In the genomic region with DNA sequence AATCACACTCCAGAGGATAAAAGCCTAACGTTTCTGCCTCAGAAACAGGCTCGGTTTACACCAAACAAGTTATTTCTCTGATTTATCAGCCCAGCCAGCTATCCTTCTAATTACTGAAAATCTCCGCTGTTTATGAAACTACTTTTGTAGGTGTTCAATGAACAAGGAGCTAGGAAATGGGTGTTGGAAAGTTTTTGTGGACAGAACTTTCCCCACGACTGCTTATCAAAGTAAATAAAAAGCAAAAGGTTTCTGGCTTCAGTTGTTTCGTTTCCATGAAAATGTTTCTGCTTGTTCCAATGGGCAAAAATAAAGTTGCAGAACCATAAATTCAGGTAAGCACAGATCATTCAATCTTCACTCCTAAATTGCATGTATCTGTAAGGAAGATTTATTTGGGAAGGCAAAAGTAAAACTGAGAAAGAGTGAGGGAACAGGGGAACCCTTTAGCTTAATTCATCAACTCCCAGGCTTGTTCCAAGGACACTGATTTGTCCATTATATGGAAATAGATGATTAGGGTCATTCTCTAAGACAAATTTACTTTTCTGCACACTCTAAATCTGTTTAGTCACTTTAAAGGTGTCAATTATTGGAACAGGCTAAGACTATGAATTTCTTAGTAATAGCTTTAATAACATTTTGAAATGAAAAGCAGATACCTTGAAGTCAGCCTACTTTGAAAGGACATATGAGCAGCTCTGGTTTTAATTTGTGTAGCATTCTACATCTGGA, we compare ENCODE assay signal across 14 cellular contexts.
A peak's percentile ranks its signal among the peaks of the same experiment; 100 is the strongest.
DNase-seq lines count a peak whose midpoint lies in the region; ATAC-seq, FAIRE-seq and TF ChIP-seq lines count a peak whose summit lies in the region.
"Had no signal": no experiment of that assay in that cellular context is flagged by ENCODE, and none has a peak within 500 bp of the region (broad histone marks: within the 10 kb centered on the region; RNA-seq: fewer than 3 reads in every experiment).

No MANE protein-coding gene starts in this region.

- in situ Hi-C loops in brain microvascular endothelial cell (cut with HindIII; ENCODE audit: low pct_ligation_motif_present, low sequenced_read_pairs), result no loop called here

- no peak for TF ChIP-seq EP300 in sigmoid colon (IDR thresholded peaks at IDR 0.05)

- no peak for TF ChIP-seq POLR2A in sigmoid colon (IDR thresholded peaks at IDR 0.05)

- no peak for DNase-seq in brain microvascular endothelial cell
- DNase-seq in sigmoid colon, result no peak
- DNase-seq in mesenteric fat pad (ENCODE audit: low spot score), result no peak
- DNase-seq: activated CD8-positive, alpha-beta memory T cell treated with anti-CD3 and anti-CD28 coated beads for 24 hours; activated naive CD8-positive, alpha-beta T cell treated with anti-CD3 and anti-CD28 coated beads, Interleukin-2, amount 10 ng/mL, durations not matched to agents 7 days and 5 days; CD4-positive, CD25-positive, alpha-beta regulatory T cell; effector CD8-positive, alpha-beta T cell; NCI-H446 treated with DMSO at 0.1 percent for 48 hours had no signal

- intact Hi-C loops in sigmoid colon (cut with DNase I), result no loop called here

- H3K4me1 ChIP-seq in sigmoid colon, result peaks cover 0 to 10% (median 7%) of the 10 kb centered on the region in 4 donors

- H3K9me3 ChIP-seq in iPS-18c (ENCODE audit: control insufficient read depth, insufficient read depth, low read length) (no peaks in the 10 kb centered on the region), sigmoid colon (no peaks in the 10 kb centered on the region)

- FAIRE-seq in G401.6 (lab: Jason Lieb, UNC), result peak; percentile 99

- H3K27ac ChIP-seq in brain microvascular endothelial cell (no peak overlapping the region), sigmoid colon (no peak overlapping the region)
- H3K27ac ChIP-seq: RWPE1 had no signal

- no peaks in the 10 kb centered on the region for H3K27me3 ChIP-seq in brain microvascular endothelial cell (replicated peaks)
- H3K27me3 ChIP-seq in sigmoid colon, result peaks cover 0 to 21% (median 0%) of the 10 kb centered on the region in 3 donors

- 38 to 55% methylated on average over 5 of the region's 5 CpGs for WGBS in sigmoid colon, 2 donors

- H3K4me3 ChIP-seq in brain microvascular endothelial cell (ENCODE audit: low read depth, low read length) (peak overlapping the region; percentile 49), iPS-18c (ENCODE audit: insufficient read depth, low read depth, low read length) (peak overlapping the region; percentile 40; the same call in 1 of the 2 replicates), sigmoid colon (peak overlapping the region in 3 of 4 donors; percentile 24 to 39 (median 36))

- H3K36me3 ChIP-seq in brain microvascular endothelial cell (replicated peaks) (no peaks in the 10 kb centered on the region), sigmoid colon (no peaks in the 10 kb centered on the region)

- no peak for TF ChIP-seq CTCF in brain microvascular endothelial cell (IDR thresholded peaks at IDR 0.05; ENCODE audit: low read depth, low read length, missing control alignments)
- no peak for TF ChIP-seq CTCF in sigmoid colon (IDR thresholded peaks at IDR 0.05)

- ATAC-seq in HG02884 (IDR thresholded peaks at IDR 0.05; ENCODE audit: unreplicated experiment) (no peak), HG03442 (IDR thresholded peaks at IDR 0.05; ENCODE audit: unreplicated experiment) (no peak), GM21619 (IDR thresholded peaks at IDR 0.05; ENCODE audit: unreplicated experiment) (no peak)
